Comparison of ENCODE assay signal across 34 cellular contexts in the genomic region with DNA sequence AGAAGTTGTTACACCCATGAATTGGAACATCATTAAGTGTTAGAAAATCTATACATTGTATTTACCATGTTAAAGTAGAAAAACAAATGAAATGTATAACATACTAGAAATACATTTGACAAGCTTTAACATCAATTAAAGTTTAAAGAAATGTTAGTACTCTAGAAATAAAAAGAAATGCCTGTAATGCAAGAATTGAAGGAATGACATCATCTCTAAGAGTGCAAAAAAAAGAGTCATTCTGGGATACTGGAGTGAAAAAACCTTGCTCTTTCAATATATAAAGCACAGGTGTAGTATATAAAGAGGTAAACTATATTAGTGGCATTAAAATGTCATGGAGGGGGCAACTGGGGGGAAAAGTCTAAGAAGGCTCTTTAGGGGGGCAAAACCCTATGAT.
"Had no signal": no experiment of that assay in that cellular context is flagged by ENCODE, and none has a peak within 500 bp of the region (broad histone marks: within the 10 kb centered on the region; RNA-seq: fewer than 3 reads in every experiment).

No MANE protein-coding gene starts in this region.

- H3K4me3 ChIP-seq: MG63 had no signal

- DNase-seq: Karpas-422, Kasumi-1, MG63, MM.1S, MV-4-11, NCI-H1048, NCI-H1092, NCI-H1092 treated with DMSO at 0.1 percent for 48 hours, NCI-H1105, NCI-H1105 treated with DMSO at 0.1 percent for 48 hours, NCI-H1417, NCI-H1417 treated with DMSO at 0.1 percent for 48 hours, NCI-H1436, NCI-H1436 treated with DMSO at 0.1 percent for 48 hours, NCI-H146, NCI-H1694, NCI-H1694 treated with DMSO at 0.1 percent for 48 hours, NCI-H187, NCI-H187 treated with DMSO at 0.1 percent for 48 hours, NCI-H1930, NCI-H2029, NCI-H2029 treated with DMSO at 0.1 percent for 48 hours, NCI-H2081, NCI-H2081 treated with DMSO at 0.1 percent for 48 hours, NCI-H2107, NCI-H2171, NCI-H2171 treated with DMSO at 0.1 percent for 48 hours, NCI-H2227 treated with DMSO at 0.1 percent for 48 hours, NCI-H226, NCI-H345, NCI-H446, NCI-H446 treated with DMSO at 0.1 percent for 48 hours, NCI-H510A, NCI-H510A treated with DMSO at 0.1 percent for 48 hours had no signal

- H3K36me3 ChIP-seq: MG63 had no signal
